In the genomic region with DNA sequence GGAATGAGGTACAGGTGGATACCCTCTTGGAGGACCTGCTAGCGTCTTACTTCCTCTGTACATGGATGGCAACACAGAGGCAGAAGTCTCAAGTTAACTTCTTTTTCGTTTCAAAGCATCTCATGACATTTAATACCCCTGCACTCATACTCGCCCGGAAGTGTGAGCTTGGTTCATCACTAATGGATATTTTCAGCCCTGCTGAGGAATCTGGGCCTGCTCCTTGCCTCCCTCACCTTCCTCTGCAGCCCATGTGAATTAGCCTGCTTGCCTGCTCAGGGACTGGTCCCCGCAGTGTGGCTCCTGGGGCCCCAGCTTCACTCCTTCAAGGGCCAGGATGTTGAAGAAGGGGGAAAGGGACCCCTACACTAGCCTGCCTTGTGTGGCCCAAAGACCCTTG, we compare ENCODE assay signal across 27 cellular contexts. TPM values are rescaled to one million over a fixed set of nuclear protein-coding genes. Genes with fewer than 3 reads are reported as not detected.
DNase-seq lines count a peak whose midpoint lies in the region; ATAC-seq, FAIRE-seq and TF ChIP-seq lines count a peak whose summit lies in the region.
"Had no signal": no experiment of that assay in that cellular context is flagged by ENCODE, and none has a peak within 500 bp of the region (broad histone marks: within the 10 kb centered on the region; RNA-seq: fewer than 3 reads in every experiment).

No MANE protein-coding gene starts in this region.

- no peak overlapping the region for H4K91ac ChIP-seq in trophoblast cell (ENCODE audit: low read depth, low read length)

- H3K4me2 ChIP-seq in trophoblast cell (ENCODE audit: low read length), result no peak overlapping the region

- H3K36me3 ChIP-seq in left ventricle myocardium inferior (no peaks in the 10 kb centered on the region), trophoblast cell (ENCODE audit: control insufficient read depth in 1 of 2, insufficient read depth in 2 of 2, low read length in 2 of 2) (no peaks in the 10 kb centered on the region), thoracic aorta (no peaks in the 10 kb centered on the region), kidney (ENCODE audit: control insufficient read depth in 1 of 2, insufficient read depth in 2 of 2, low read length in 2 of 2) (no peaks in the 10 kb centered on the region)
- H3K36me3 ChIP-seq: cardiac muscle cell had no signal

- no peak for FAIRE-seq in kidney (lab: Jason Lieb, UNC)
- FAIRE-seq: GM12892, HepG2, islet of Langerhans, TTC549 had no signal

- peaks cover 29% of the 10 kb centered on the region for H3K79me1 ChIP-seq in trophoblast cell (ENCODE audit: low read length)

- H3K9me3 ChIP-seq in left ventricle myocardium inferior (replicated peaks) (no peaks in the 10 kb centered on the region), trophoblast cell (ENCODE audit: insufficient read depth, low read depth, low read length) (peaks cover 2% of the 10 kb centered on the region), thoracic aorta (no peaks in the 10 kb centered on the region), kidney (ENCODE audit: control insufficient read depth in 1 of 2, low read length in 2 of 2) (no peaks in the 10 kb centered on the region)
- H3K9me3 ChIP-seq: testis had no signal

- no peak overlapping the region for H3K23ac ChIP-seq in trophoblast cell (ENCODE audit: low read length)

- intact Hi-C loops in left ventricle myocardium inferior (cut with micrococcal nuclease) (no loop called here), kidney (cut with DNase I) (no loop called here)

- TF ChIP-seq CTCF in left ventricle myocardium inferior (IDR thresholded peaks at IDR 0.05; ENCODE audit: borderline replicate concordance) (no peak), thoracic aorta (IDR thresholded peaks at IDR 0.05) (no peak), kidney (IDR thresholded peaks at IDR 0.05; ENCODE audit: borderline replicate concordance, extremely low read depth, insufficient read depth) (no peak)

- peak overlapping the region; percentile 42 for H2BK12ac ChIP-seq in trophoblast cell (ENCODE audit: low read length)

- H4K12ac ChIP-seq in trophoblast cell (ENCODE audit: low read depth, low read length), result no peak overlapping the region

- H3K9ac ChIP-seq in trophoblast cell (ENCODE audit: low read length) (no peak overlapping the region), kidney (ENCODE audit: low read length in 2 of 2) (no peak overlapping the region)

- H3K14ac ChIP-seq in trophoblast cell (ENCODE audit: low read length), result no peak overlapping the region

- no peaks in the 10 kb centered on the region for H3K79me2 ChIP-seq in trophoblast cell (ENCODE audit: control insufficient read depth, insufficient read depth, low read length, poor library complexity)

- no peak overlapping the region for H2BK120ac ChIP-seq in trophoblast cell (ENCODE audit: insufficient read depth, low read length, poor library complexity)

- H3K27me3 ChIP-seq in left ventricle myocardium inferior (ENCODE audit: low read depth) (no peaks in the 10 kb centered on the region), trophoblast cell (ENCODE audit: insufficient read depth, low read length) (no peaks in the 10 kb centered on the region), thoracic aorta (replicated peaks; ENCODE audit: insufficient read depth) (no peaks in the 10 kb centered on the region)
- H3K27me3 ChIP-seq: cardiac muscle cell, testis had no signal

- no CpG with 5 or more reads among the region's 5 CpGs for WGBS in trophoblast cell (ENCODE audit: extremely low coverage, insufficient coverage, insufficient read length)

- ATAC-seq in thoracic aorta (ENCODE audit: insufficient number of reproducible peaks, low FRiP score, low read depth), result no peak
- ATAC-seq in GM18873 (IDR thresholded peaks at IDR 0.05; ENCODE audit: low FRiP score, unreplicated experiment), result no peak
- ATAC-seq in HG03175 (IDR thresholded peaks at IDR 0.05; ENCODE audit: unreplicated experiment), result no peak
- ATAC-seq: activated CD8-positive, alpha-beta T cell treated with anti-CD3 and anti-CD28 coated beads, Interleukin-2, amount 10 ng/mL, durations not matched to agents 7 days and 5 days; foreskin keratinocyte; HepG2; T-cell had no signal

- H2AK5ac ChIP-seq in trophoblast cell (ENCODE audit: low read length), result no peak overlapping the region

- H3K4me1 ChIP-seq in left ventricle myocardium inferior (peaks cover 48% of the 10 kb centered on the region), trophoblast cell (ENCODE audit: control insufficient read depth in 1 of 2, insufficient read depth in 2 of 2, low read length in 2 of 2) (peaks cover 38 to 50% of the 10 kb centered on the region in 2 experiments), thoracic aorta (ENCODE audit: control insufficient read depth in 1 of 2, low read depth in 2 of 2) (peaks cover 25 to 55% of the 10 kb centered on the region in 2 donors), kidney (ENCODE audit: control insufficient read depth in 1 of 2, insufficient read depth in 1 of 2, low read depth in 1 of 2, low read length in 2 of 2) (peaks cover 0 to 11% of the 10 kb centered on the region in 2 donors)

- H3K4me3 ChIP-seq in left ventricle myocardium inferior (peak overlapping the region; percentile 30), trophoblast cell (ENCODE audit: low read depth, low read length) (no peak overlapping the region), thoracic aorta (peak overlapping the region; percentile 7), kidney (ENCODE audit: low read length in 2 of 2) (no peak overlapping the region)
- H3K4me3 ChIP-seq: cardiac muscle cell, testis had no signal

- no peak overlapping the region for H3K4ac ChIP-seq in trophoblast cell (ENCODE audit: low read depth, low read length)

- no peak for DNase-seq in left ventricle myocardium inferior
- DNase-seq in trophoblast cell, result no peak
- DNase-seq in thoracic aorta (ENCODE audit: low spot score), result no peak
- no peak for DNase-seq in SIG-M5 treated with dmso at 0.1 percent for 504 hours (lab: John Stamatoyannopoulos, UW; ENCODE audit: unreplicated experiment)
- DNase-seq in kidney, result no peak
- DNase-seq: activated CD4-positive, CD25-positive, alpha-beta regulatory T cell treated with anti-CD3 and anti-CD28 coated beads, Interleukin-2, amount 50 U/mL, for 72 hours; activated CD8-positive, alpha-beta T cell treated with anti-CD3 and anti-CD28 coated beads, Interleukin-2, amount 10 ng/mL, durations not matched to agents 7 days and 5 days; activated naive CD4-positive, alpha-beta T cell treated with anti-CD3 and anti-CD28 coated beads for 36 hours; activated T-cell treated with anti-CD3 and anti-CD28 coated beads, Interleukin-2, amount 50 U/mL, for 24 hours; Calu3; foreskin keratinocyte; naive B cell; NCI-H1105 treated with DMSO at 0.1 percent for 48 hours; OCI-M1; SIG-M5; T-cell had no signal

- no peak overlapping the region for H4K8ac ChIP-seq in trophoblast cell (ENCODE audit: low read depth, low read length)

- H3K18ac ChIP-seq in trophoblast cell (ENCODE audit: low read length), result no peak overlapping the region

- H2BK5ac ChIP-seq in trophoblast cell (ENCODE audit: low read depth, low read length, poor library complexity), result no peak overlapping the region

- H3K27ac ChIP-seq in cingulate gyrus (ENCODE audit: low read depth, low read length), result peak overlapping the region; percentile 34
- H3K27ac ChIP-seq in left ventricle myocardium inferior (replicated peaks), result peak overlapping the region; percentile 89
- no peak overlapping the region for H3K27ac ChIP-seq in trophoblast cell (ENCODE audit: low read depth, low read length)
- peak overlapping the region; percentile 89 to 98 for H3K27ac ChIP-seq in thoracic aorta
- no peak overlapping the region for H3K27ac ChIP-seq in kidney (ENCODE audit: low read depth in 2 of 2, low read length in 2 of 2)
- H3K27ac ChIP-seq: cardiac muscle cell, epithelial cell of prostate, foreskin keratinocyte, HL-60 had no signal

- H2AFZ ChIP-seq in trophoblast cell (ENCODE audit: insufficient read depth, low read length, poor library complexity), result no peak overlapping the region

RNA-seq across cellular contexts. Expression of gene GADD45G, which starts 34.1 kb away (rescaled TPM):
- total RNA-seq in left ventricle myocardium inferior (44.5 TPM), thoracic aorta (10 to 100 TPM in 1 of 2 donors, 1 to 10 TPM in 1; 5.8 to 19.3 TPM), kidney (7.3 TPM)
- polyA plus RNA-seq in trophoblast cell (2013), result 140 and 155 TPM in 2 replicates
- 48.4 TPM for polyA plus RNA-seq in kidney (ENCODE audit: insufficient read depth, low read depth, low replicate concordance)
- total RNA-seq: foreskin keratinocyte, HepG2 had no signal
- polyA plus RNA-seq: HepG2 had no signal

Comparison
In these comparisons a context has a peak if more than half of its experiments do, and no peak if none do; other contexts are left out.
1. H3K27ac ChIP-seq: peak in cingulate gyrus (single experiment), left ventricle myocardium inferior (single experiment) and thoracic aorta (2 of 2); none in trophoblast cell (single experiment) and kidney (0 of 2).
2. H3K4me3 ChIP-seq: peak in left ventricle myocardium inferior (single experiment) and thoracic aorta (single experiment); none in trophoblast cell (single experiment) and kidney (0 of 2).